ENCODE assay signal across 17 cellular contexts in genomic region chr20:45816951-45817651, GRCh38. TPM values are rescaled to one million over a fixed set of nuclear protein-coding genes. Genes with fewer than 3 reads are reported as not detected.
DNase-seq lines count a peak whose midpoint lies in the region; ATAC-seq and TF ChIP-seq lines count a peak whose summit lies in the region.
"Had no signal": no experiment of that assay in that cellular context is flagged by ENCODE, and none has a peak within 500 bp of the region (broad histone marks: within the 10 kb centered on the region; RNA-seq: fewer than 3 reads in every experiment).

No MANE protein-coding gene starts in this region.

- no peak overlapping the region for H3K4me2 ChIP-seq in neuronal stem cell (ENCODE audit: insufficient read depth, low read length, poor library complexity, severe bottlenecking)

- H3K79me1 ChIP-seq in neuronal stem cell (ENCODE audit: low read depth, low read length), result peaks cover 6% of the 10 kb centered on the region

- no peak overlapping the region for H4K91ac ChIP-seq in neuronal stem cell (ENCODE audit: low read depth, low read length, poor library complexity)

- H3K4me1 ChIP-seq in RWPE2 (ENCODE audit: insufficient read depth, poor library complexity, severe bottlenecking) (peaks cover 8% of the 10 kb centered on the region), gastroesophageal sphincter (peaks cover 0 to 24% (median 8%) of the 10 kb centered on the region in 3 donors), thoracic aorta (ENCODE audit: control insufficient read depth in 1 of 2, low read depth in 2 of 2) (peaks cover 12 to 33% of the 10 kb centered on the region in 2 donors), neuronal stem cell (ENCODE audit: control insufficient read depth in 2 of 2, insufficient read depth in 1 of 2, low read depth in 1 of 2, low read length in 2 of 2) (peaks cover 5 to 8% of the 10 kb centered on the region in 2 donors)

- no peak overlapping the region for H3K14ac ChIP-seq in neuronal stem cell (ENCODE audit: low read length)

- no peaks in the 10 kb centered on the region for H3K9me3 ChIP-seq in RWPE2 (ENCODE audit: severe bottlenecking)
- no peaks in the 10 kb centered on the region for H3K9me3 ChIP-seq in gastroesophageal sphincter
- H3K9me3 ChIP-seq in thoracic aorta, result no peaks in the 10 kb centered on the region
- H3K9me3 ChIP-seq in neuronal stem cell (replicated peaks in 1 of 2; ENCODE audit: control insufficient read depth in 2 of 2, insufficient read depth in 1 of 2, low read depth in 1 of 2, low read length in 2 of 2), result peaks cover 0 to under 1% of the 10 kb centered on the region in 2 donors
- H3K9me3 ChIP-seq: mucosa of descending colon, transverse colon had no signal

- no peak overlapping the region for H3K4ac ChIP-seq in neuronal stem cell (ENCODE audit: low read length)

- no peak for DNase-seq in activated CD4-positive, alpha-beta T cell treated with anti-CD3 and anti-CD28 coated beads, Interleukin-2, amount 10 ng/mL, durations not matched to agents 7 days and 5 days
- DNase-seq in activated CD4-positive, alpha-beta T cell treated with anti-CD3 and anti-CD28 coated beads for 4 hours, result no peak
- DNase-seq in RWPE2 (ENCODE audit: low spot score), result no peak
- no peak for DNase-seq in thoracic aorta (ENCODE audit: low spot score)
- DNase-seq in natural killer cell, result no peak
- DNase-seq in AG20443 (ENCODE audit: low spot score), result no peak
- DNase-seq in neuronal stem cell (ENCODE audit: low spot score), result no peak
- DNase-seq: 8988T; activated naive CD4-positive, alpha-beta T cell treated with anti-CD3 and anti-CD28 coated beads, Interleukin-2, amount 10 ng/mL, durations not matched to agents 7 days and 5 days; CD4-positive, alpha-beta T cell; glutamatergic neuron; mucosa of descending colon; NCI-H1105; transverse colon had no signal

- H3K36me3 ChIP-seq in RWPE2 (ENCODE audit: low read depth), result peaks cover 49% of the 10 kb centered on the region
- H3K36me3 ChIP-seq in gastroesophageal sphincter, result no peaks in the 10 kb centered on the region
- no peaks in the 10 kb centered on the region for H3K36me3 ChIP-seq in thoracic aorta
- H3K36me3 ChIP-seq in neuronal stem cell (replicated peaks in 1 of 2; ENCODE audit: control insufficient read depth in 2 of 2, insufficient read depth in 2 of 2, low read length in 2 of 2), result peaks cover 27 to 45% of the 10 kb centered on the region in 2 donors
- H3K36me3 ChIP-seq: transverse colon had no signal

- CTCF ChIA-PET in activated CD4-positive, alpha-beta T cell treated with anti-CD3 and anti-CD28 coated beads, Interleukin-2, amount 10 ng/mL, durations not matched to agents 7 days and 5 days (lab: Charles Lee), result interaction anchor here (0.8 kb wide), 1 partner anchor 169 kb away, joined by 3 read pairs; no protein-coding TSS in a partner anchor

- TF ChIP-seq POLR2A in gastroesophageal sphincter (IDR thresholded peaks at IDR 0.05), result no peak

- no peak overlapping the region for H2AFZ ChIP-seq in neuronal stem cell (ENCODE audit: low read length)

- H3K27ac Mint-ChIP-seq in activated CD4-positive, alpha-beta T cell treated with anti-CD3 and anti-CD28 coated beads, Interleukin-2, amount 10 ng/mL, durations not matched to agents 7 days and 5 days, result peak overlapping the region; percentile 39
- no peak overlapping the region for H3K27ac Mint-ChIP-seq in natural killer cell
- H3K27ac Mint-ChIP-seq: activated naive CD4-positive, alpha-beta T cell treated with anti-CD3 and anti-CD28 coated beads, Interleukin-2, amount 10 ng/mL, durations not matched to agents 7 days and 5 days; CD4-positive, alpha-beta T cell had no signal

- H3K27ac ChIP-seq in RWPE2 (ENCODE audit: poor library complexity, severe bottlenecking), result peak overlapping the region; percentile 4
- H3K27ac ChIP-seq in gastroesophageal sphincter, result peak overlapping the region in 3 of 4 donors; percentile 44 to 63 (median 46)
- H3K27ac ChIP-seq in thoracic aorta, result peak overlapping the region; percentile 87 to 92
- no peak overlapping the region for H3K27ac ChIP-seq in neuronal stem cell (replicated peaks; ENCODE audit: low read length)
- H3K27ac ChIP-seq: SK-N-MC, transverse colon had no signal

- no peak overlapping the region for H2BK15ac ChIP-seq in neuronal stem cell (ENCODE audit: low read length)

- H3K36me3 Mint-ChIP-seq in activated CD4-positive, alpha-beta T cell treated with anti-CD3 and anti-CD28 coated beads, Interleukin-2, amount 10 ng/mL, durations not matched to agents 7 days and 5 days (ENCODE audit: low read depth), result peaks cover 41% of the 10 kb centered on the region
- H3K36me3 Mint-ChIP-seq in natural killer cell, result no peaks in the 10 kb centered on the region

- no peak overlapping the region for H3K18ac ChIP-seq in neuronal stem cell (ENCODE audit: low read length)

- H2AK5ac ChIP-seq in neuronal stem cell (ENCODE audit: low read depth, low read length), result no peak overlapping the region

- H3K4me1 Mint-ChIP-seq in activated CD4-positive, alpha-beta T cell treated with anti-CD3 and anti-CD28 coated beads, Interleukin-2, amount 10 ng/mL, durations not matched to agents 7 days and 5 days, result peaks cover 30% of the 10 kb centered on the region
- peaks cover 13 to 14% of the 10 kb centered on the region in 2 donors for H3K4me1 Mint-ChIP-seq in natural killer cell

- intact Hi-C loops in natural killer cell (cut with micrococcal nuclease), result no loop called here

- no peak overlapping the region for H3K4me3 Mint-ChIP-seq in activated CD4-positive, alpha-beta T cell treated with anti-CD3 and anti-CD28 coated beads, Interleukin-2, amount 10 ng/mL, durations not matched to agents 7 days and 5 days
- H3K4me3 Mint-ChIP-seq in natural killer cell, result no peak overlapping the region
- H3K4me3 Mint-ChIP-seq: activated naive CD4-positive, alpha-beta T cell treated with anti-CD3 and anti-CD28 coated beads, Interleukin-2, amount 10 ng/mL, durations not matched to agents 7 days and 5 days; CD4-positive, alpha-beta T cell had no signal

- H4K8ac ChIP-seq in neuronal stem cell (ENCODE audit: low read depth, low read length), result no peak overlapping the region

- no peak for TF ChIP-seq CTCF in RWPE2 (IDR thresholded peaks at IDR 0.05; ENCODE audit: poor library complexity, severe bottlenecking)
- TF ChIP-seq CTCF in gastroesophageal sphincter (IDR thresholded peaks at IDR 0.05), result no peak
- TF ChIP-seq CTCF in thoracic aorta (IDR thresholded peaks at IDR 0.05), result no peak
- TF ChIP-seq CTCF in natural killer cell (IDR thresholded peaks at IDR 0.05), result no peak

- no peak overlapping the region for H2BK12ac ChIP-seq in neuronal stem cell (ENCODE audit: low read length)

- H2BK120ac ChIP-seq in neuronal stem cell (ENCODE audit: low read depth, low read length), result no peak overlapping the region

- TF ChIP-seq EP300 in gastroesophageal sphincter (IDR thresholded peaks at IDR 0.05), result no peak

- no peak overlapping the region for H3K4me3 ChIP-seq in RWPE2 (ENCODE audit: severe bottlenecking)
- H3K4me3 ChIP-seq in gastroesophageal sphincter, result no peak overlapping the region
- H3K4me3 ChIP-seq in thoracic aorta, result no peak overlapping the region
- H3K4me3 ChIP-seq in neuronal stem cell (ENCODE audit: low read length in 2 of 2), result no peak overlapping the region
- H3K4me3 ChIP-seq: mucosa of descending colon, SK-N-MC, transverse colon had no signal

- H3K27me3 ChIP-seq in RWPE2 (ENCODE audit: insufficient read depth, poor library complexity, severe bottlenecking) (no peaks in the 10 kb centered on the region), gastroesophageal sphincter (peaks cover 6% of the 10 kb centered on the region), thoracic aorta (replicated peaks; ENCODE audit: insufficient read depth) (no peaks in the 10 kb centered on the region), neuronal stem cell (ENCODE audit: control insufficient read depth in 3 of 3, insufficient read depth in 3 of 3, low read depth in 1 of 3, low read length in 3 of 3) (peaks cover 0 to 3% (median 0%) of the 10 kb centered on the region in 3 experiments)
- H3K27me3 ChIP-seq: transverse colon had no signal

- H3K9me3 Mint-ChIP-seq in activated CD4-positive, alpha-beta T cell treated with anti-CD3 and anti-CD28 coated beads, Interleukin-2, amount 10 ng/mL, durations not matched to agents 7 days and 5 days, result no peaks in the 10 kb centered on the region
- no peaks in the 10 kb centered on the region for H3K9me3 Mint-ChIP-seq in natural killer cell
- H3K9me3 Mint-ChIP-seq: activated naive CD4-positive, alpha-beta T cell treated with anti-CD3 and anti-CD28 coated beads, Interleukin-2, amount 10 ng/mL, durations not matched to agents 7 days and 5 days; CD4-positive, alpha-beta T cell had no signal

- no peak overlapping the region for H3K9ac ChIP-seq in neuronal stem cell (ENCODE audit: low read depth, low read length, poor library complexity)

- POLR2A ChIA-PET in activated CD4-positive, alpha-beta T cell treated with anti-CD3 and anti-CD28 coated beads, Interleukin-2, amount 10 ng/mL, durations not matched to agents 7 days and 5 days (lab: Charles Lee), result no interaction called here

- WGBS in gastroesophageal sphincter (ENCODE audit: low coverage in 1 of 2), 2 donors, result 50 to 100% methylated on average over 1 to 2 of the region's 6 CpGs
- WGBS in neuronal stem cell (ENCODE audit: extremely low coverage in 2 of 2, insufficient read length in 2 of 2, insufficient replicate concordance in 1 of 2), 2 donors, result no CpG with 5 or more reads among the region's 6 CpGs

- H3K23ac ChIP-seq in neuronal stem cell (ENCODE audit: low read depth, low read length, poor library complexity), result no peak overlapping the region

- no peak for ATAC-seq in RWPE2 (ENCODE audit: low read depth)
- ATAC-seq in gastroesophageal sphincter, result no peak
- no peak for ATAC-seq in thoracic aorta (ENCODE audit: insufficient number of reproducible peaks, low FRiP score, low read depth)
- ATAC-seq in natural killer cell, result no peak
- ATAC-seq: mucosa of descending colon had no signal

- H2BK5ac ChIP-seq in neuronal stem cell (ENCODE audit: low read length), result no peak overlapping the region

- peaks cover 3% of the 10 kb centered on the region for H3K27me3 Mint-ChIP-seq in activated CD4-positive, alpha-beta T cell treated with anti-CD3 and anti-CD28 coated beads, Interleukin-2, amount 10 ng/mL, durations not matched to agents 7 days and 5 days
- peaks cover 4 to 10% of the 10 kb centered on the region in 2 donors for H3K27me3 Mint-ChIP-seq in natural killer cell (ENCODE audit: low read depth in 2 of 2)

RNA-seq across cellular contexts. Expression of gene UBE2C, which starts 4.7 kb away (rescaled TPM):
- total RNA-seq in activated CD4-positive, alpha-beta T cell treated with anti-CD3 and anti-CD28 coated beads, Interleukin-2, amount 10 ng/mL, durations not matched to agents 7 days and 5 days, result 100 to 1,000 TPM; 232 to 244 TPM
- total RNA-seq in gastroesophageal sphincter, result under 1 TPM in 1 of 4 donors, not detected in 3; 0.72 TPM
- not detected for total RNA-seq in thoracic aorta
- total RNA-seq in natural killer cell, result 1 to 10 TPM in 1 of 3 donors, under 1 TPM in 1, not detected in 1; 0.54 to 3.2 TPM
- 545 TPM for polyA plus RNA-seq in neuronal stem cell (2013, experiment 1 of 2)
- polyA plus RNA-seq in neuronal stem cell (2013, experiment 2 of 2), result 552 TPM

RNA-seq across cellular contexts. Expression of gene TNNC2, which starts 10.0 kb away (rescaled TPM):
- total RNA-seq in activated CD4-positive, alpha-beta T cell treated with anti-CD3 and anti-CD28 coated beads, Interleukin-2, amount 10 ng/mL, durations not matched to agents 7 days and 5 days, result not detected
- total RNA-seq in gastroesophageal sphincter (1 to 10 TPM in 3 of 4 donors, not detected in 1; 1.0 to 6.3 (median 1.3) TPM), thoracic aorta (not detected), natural killer cell (1 to 10 TPM in 1 of 3 donors, under 1 TPM in 1, not detected in 1; 0.93 to 1.5 TPM)
- polyA plus RNA-seq in neuronal stem cell (2013, experiment 1 of 2), result 0.40 TPM
- polyA plus RNA-seq in neuronal stem cell (2013, experiment 2 of 2), result 0.60 TPM
- total RNA-seq: pulmonary artery endothelial cell had no signal

RNA-seq across cellular contexts. Expression of gene SNX21, which starts 16.5 kb away (rescaled TPM):
- total RNA-seq in activated CD4-positive, alpha-beta T cell treated with anti-CD3 and anti-CD28 coated beads, Interleukin-2, amount 10 ng/mL, durations not matched to agents 7 days and 5 days, result under 1 TPM; 0.72 to 0.87 TPM
- total RNA-seq in gastroesophageal sphincter, result 10 to 100 TPM; 45.9 to 76.3 (median 59.7) TPM
- 100 to 1,000 TPM in 1 of 2 donors, 10 to 100 TPM in 1; 78.2 to 133 TPM for total RNA-seq in thoracic aorta
- 1 to 10 TPM in 2 of 3 donors, under 1 TPM in 1; 0.99 to 1.7 (median 1.2) TPM for total RNA-seq in natural killer cell
- polyA plus RNA-seq in neuronal stem cell (2013, experiment 1 of 2), result 8.8 TPM
- 9.3 TPM for polyA plus RNA-seq in neuronal stem cell (2013, experiment 2 of 2)

RNA-seq across cellular contexts. Expression of gene DNTTIP1, which starts 25.3 kb away (rescaled TPM):
- 10 to 100 TPM; 32.0 to 33.5 TPM for total RNA-seq in activated CD4-positive, alpha-beta T cell treated with anti-CD3 and anti-CD28 coated beads, Interleukin-2, amount 10 ng/mL, durations not matched to agents 7 days and 5 days
- total RNA-seq in gastroesophageal sphincter (10 to 100 TPM; 21.8 to 33.3 (median 27.8) TPM), thoracic aorta (10 to 100 TPM; 15.3 to 31.4 TPM), natural killer cell (10 to 100 TPM; 11.3 to 15.5 (median 13.9) TPM)
- polyA plus RNA-seq in neuronal stem cell (2013, experiment 1 of 2), result 39.9 TPM
- polyA plus RNA-seq in neuronal stem cell (2013, experiment 2 of 2), result 38.2 TPM

RNA-seq across cellular contexts. Expression of gene WFDC3, which starts 25.4 kb away (rescaled TPM):
- total RNA-seq in activated CD4-positive, alpha-beta T cell treated with anti-CD3 and anti-CD28 coated beads, Interleukin-2, amount 10 ng/mL, durations not matched to agents 7 days and 5 days, result not detected
- total RNA-seq in gastroesophageal sphincter (1 to 10 TPM in 1 of 4 donors, not detected in 3; 2.3 TPM), thoracic aorta (not detected), natural killer cell (not detected)
- polyA plus RNA-seq in neuronal stem cell (2013, experiment 1 of 2), result 0.32 TPM
- 0.30 TPM for polyA plus RNA-seq in neuronal stem cell (2013, experiment 2 of 2)
- total RNA-seq: CD4-positive, alpha-beta T cell; pulmonary artery endothelial cell had no signal

Comparison
In these comparisons a context has a peak if more than half of its experiments do, and no peak if none do; other contexts are left out.
1. RNA of gene UBE2C, which starts 4.7 kb away (total RNA-seq): 232 to 244 TPM in activated CD4-positive, alpha-beta T cell treated with anti-CD3 and anti-CD28 coated beads, Interleukin-2, amount 10 ng/mL, durations not matched to agents 7 days and 5 days; 0.54 to 3.2 TPM in natural killer cell, 0.72 TPM in gastroesophageal sphincter and not detected in thoracic aorta; every median in the first group is over 10 times any median in the second.
2. RNA of gene SNX21, which starts 16.5 kb away (total RNA-seq): 78.2 to 133 TPM in thoracic aorta and 45.9 to 76.3 TPM in gastroesophageal sphincter; 0.99 to 1.7 TPM in natural killer cell and 0.72 to 0.87 TPM in activated CD4-positive, alpha-beta T cell treated with anti-CD3 and anti-CD28 coated beads, Interleukin-2, amount 10 ng/mL, durations not matched to agents 7 days and 5 days; every median in the first group is over 10 times any median in the second.